In the genomic region with DNA sequence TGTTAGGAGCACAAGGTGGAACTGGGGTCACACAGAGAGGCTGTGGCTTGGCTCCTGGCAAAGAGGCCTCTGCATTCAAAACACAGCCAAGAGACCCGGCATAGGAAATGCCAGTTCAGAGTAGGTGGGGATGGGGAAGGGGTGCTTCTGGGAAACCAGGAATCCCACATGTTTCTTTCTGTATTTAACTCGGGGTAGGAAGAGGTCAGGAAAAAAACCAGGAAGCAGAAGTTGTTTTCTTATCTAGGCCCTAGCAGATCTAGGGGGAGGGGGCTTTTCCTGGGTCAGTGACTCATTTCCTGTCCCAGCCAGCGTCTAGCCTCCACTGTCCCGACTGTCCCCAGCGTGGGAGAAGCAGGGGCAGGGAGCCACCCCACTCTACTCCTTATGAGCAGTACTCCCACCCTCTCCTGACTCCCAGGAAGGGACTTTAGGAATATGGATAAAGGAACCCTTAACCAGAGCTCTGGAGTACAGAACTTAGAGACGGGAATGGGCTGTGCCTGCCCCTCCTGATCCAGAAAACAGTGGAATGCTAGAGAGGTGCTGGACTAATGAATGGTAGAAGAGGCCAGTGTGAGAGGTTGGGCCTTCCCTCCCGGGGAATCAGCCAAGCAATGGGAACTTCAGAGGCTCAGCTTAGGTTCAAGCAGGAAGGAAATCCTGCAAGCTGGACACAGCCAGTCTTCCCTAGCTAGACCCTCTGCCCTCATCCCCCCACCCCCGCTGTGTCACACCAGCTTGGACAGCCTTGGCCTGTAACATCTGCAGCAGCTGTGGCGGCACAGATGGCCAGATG, we compare ENCODE assay signal across 8 cellular contexts. TPM values are rescaled to one million over a fixed set of nuclear protein-coding genes. Genes with fewer than 3 reads are reported as not detected.
DNase-seq lines count a peak whose midpoint lies in the region; ATAC-seq lines count a peak whose summit lies in the region.

No MANE protein-coding gene starts in this region.

- peak; percentile 39 to 60 for ATAC-seq in right cardiac atrium
- no peak for ATAC-seq in HG02678 (IDR thresholded peaks at IDR 0.05; ENCODE audit: unreplicated experiment)

- H3K27ac Mint-ChIP-seq in activated naive CD8-positive, alpha-beta T cell treated with anti-CD3 and anti-CD28 coated beads for 36 hours = peak overlapping the region; percentile 90

- peak overlapping the region; percentile 96 for H3K27ac ChIP-seq in right cardiac atrium (ENCODE audit: low read length)

- intact Hi-C loops in right cardiac atrium (cut with DNase I) = no loop called here

- H3K27me3 ChIP-seq in right cardiac atrium (ENCODE audit: control insufficient read depth, insufficient read depth) (no peaks in the 10 kb centered on the region), skeletal muscle satellite cell (ENCODE audit: control insufficient read depth, insufficient read depth, low read length) (no peaks in the 10 kb centered on the region)

- peak overlapping the region; percentile 83 for H3K9ac ChIP-seq in skeletal muscle satellite cell (ENCODE audit: low read depth, low read length)

- peaks cover 36% of the 10 kb centered on the region for H3K36me3 ChIP-seq in skeletal muscle satellite cell (ENCODE audit: insufficient read depth, low read length)

- no peaks in the 10 kb centered on the region for H3K27me3 Mint-ChIP-seq in activated naive CD8-positive, alpha-beta T cell treated with anti-CD3 and anti-CD28 coated beads for 36 hours

- WGBS in right cardiac atrium = 16% methylated on average over 9 of the region's 9 CpGs

- peak; percentile 82 for DNase-seq in A172 (ENCODE audit: low spot score)
- peak; percentile 64 for DNase-seq in HT-29 (ENCODE audit: low spot score)
- DNase-seq in activated naive CD8-positive, alpha-beta T cell treated with anti-CD3 and anti-CD28 coated beads for 36 hours = no peak
- DNase-seq in right cardiac atrium = peak; percentile 68 to 79 (median 79)
- DNase-seq in pons (ENCODE audit: low spot score) = no peak
- DNase-seq in NCI-H2171 (lab: John Stamatoyannopoulos, UW) = no peak

- H3K4me3 ChIP-seq in right cardiac atrium (ENCODE audit: low read length) = no peak overlapping the region
- H3K4me3 ChIP-seq in skeletal muscle satellite cell (ENCODE audit: low read length) = peak overlapping the region; percentile 58

- H3K9me3 ChIP-seq in right cardiac atrium (ENCODE audit: control insufficient read depth, low read length) (no peaks in the 10 kb centered on the region), skeletal muscle satellite cell (replicated peaks; ENCODE audit: low read length) (no peaks in the 10 kb centered on the region)

- peak overlapping the region; percentile 63 for H3K4me3 Mint-ChIP-seq in activated naive CD8-positive, alpha-beta T cell treated with anti-CD3 and anti-CD28 coated beads for 36 hours

- H3K4me1 ChIP-seq in right cardiac atrium (ENCODE audit: control insufficient read depth, insufficient read depth, low read length) = peaks cover 26% of the 10 kb centered on the region
- peaks cover 71% of the 10 kb centered on the region for H3K4me1 ChIP-seq in skeletal muscle satellite cell (ENCODE audit: control insufficient read depth, insufficient read depth, low read length)

- H3K4me1 Mint-ChIP-seq in activated naive CD8-positive, alpha-beta T cell treated with anti-CD3 and anti-CD28 coated beads for 36 hours = peaks cover 50% of the 10 kb centered on the region

- H3K36me3 Mint-ChIP-seq in activated naive CD8-positive, alpha-beta T cell treated with anti-CD3 and anti-CD28 coated beads for 36 hours = peaks cover 32% of the 10 kb centered on the region

- H3K4me2 ChIP-seq in skeletal muscle satellite cell (ENCODE audit: low read length) = peak overlapping the region; percentile 80

- H3K9me3 Mint-ChIP-seq in activated naive CD8-positive, alpha-beta T cell treated with anti-CD3 and anti-CD28 coated beads for 36 hours = no peaks in the 10 kb centered on the region

RNA-seq across cellular contexts. Expression of a gene that starts 5.7 kb away (rescaled TPM):
- 14.8 and 23.1 TPM in 2 replicates for total RNA-seq in A172 (2014; rRNA removed; shearing (Covaris generic))
- 12.2 and 15.2 TPM in 2 replicates for total RNA-seq in HT-29 (2014; rRNA removed; shearing (Covaris generic))
- 10 to 100 TPM; 26.5 to 27.7 TPM for total RNA-seq in activated naive CD8-positive, alpha-beta T cell treated with anti-CD3 and anti-CD28 coated beads for 36 hours
- 10 to 100 TPM in 1 of 4 donors, 1 to 10 TPM in 3; 8.1 to 15.6 (median 9.1) TPM for total RNA-seq in right cardiac atrium
- polyA plus RNA-seq in right cardiac atrium = 9.7 TPM
- total RNA-seq in skeletal muscle satellite cell (2012; rRNA removed) = 13.1 and 17.2 TPM in 2 replicates

RNA-seq across cellular contexts. Expression of a gene that starts 9.8 kb away (rescaled TPM):
- 77.4 and 117 TPM in 2 replicates for total RNA-seq in A172 (2014; rRNA removed; shearing (Covaris generic))
- 57.5 and 69.0 TPM in 2 replicates for total RNA-seq in HT-29 (2014; rRNA removed; shearing (Covaris generic))
- 100 to 1,000 TPM; 121 to 125 TPM for total RNA-seq in activated naive CD8-positive, alpha-beta T cell treated with anti-CD3 and anti-CD28 coated beads for 36 hours
- 10 to 100 TPM; 25.2 to 34.1 (median 31.0) TPM for total RNA-seq in right cardiac atrium
- 14.4 TPM for polyA plus RNA-seq in right cardiac atrium
- 77.5 and 94.6 TPM in 2 replicates for total RNA-seq in skeletal muscle satellite cell (2012; rRNA removed)

RNA-seq across cellular contexts. Expression of a gene that starts 12.9 kb away (rescaled TPM):
- 69.8 and 102 TPM in 2 replicates for total RNA-seq in A172 (2014; rRNA removed; shearing (Covaris generic))
- total RNA-seq in HT-29 (2014; rRNA removed; shearing (Covaris generic)) = 22.1 and 26.1 TPM in 2 replicates
- total RNA-seq in activated naive CD8-positive, alpha-beta T cell treated with anti-CD3 and anti-CD28 coated beads for 36 hours = 10 to 100 TPM; 83.5 to 89.2 TPM
- 10 to 100 TPM; 25.5 to 31.9 (median 30.0) TPM for total RNA-seq in right cardiac atrium
- 34.5 TPM for polyA plus RNA-seq in right cardiac atrium
- 61.4 and 67.7 TPM in 2 replicates for total RNA-seq in skeletal muscle satellite cell (2012; rRNA removed)

RNA-seq across cellular contexts. Expression of a gene that starts 47.0 kb away (rescaled TPM):
- 0.41 TPM in 1 of 2 replicates, not detected in the other for total RNA-seq in A172 (2014; rRNA removed; shearing (Covaris generic))
- total RNA-seq in HT-29 (2014; rRNA removed; shearing (Covaris generic)) = 0.94 and 1.1 TPM in 2 replicates
- total RNA-seq in activated naive CD8-positive, alpha-beta T cell treated with anti-CD3 and anti-CD28 coated beads for 36 hours = under 1 TPM in 1 of 2 experiments, not detected in 1; 0.10 TPM
- total RNA-seq in right cardiac atrium = under 1 TPM in 3 of 4 donors, not detected in 1; 0.09 to 0.17 (median 0.17) TPM
- polyA plus RNA-seq in right cardiac atrium = 0.07 TPM
- total RNA-seq in skeletal muscle satellite cell (2012; rRNA removed) = 0.22 TPM in 1 of 2 replicates, not detected in the other

RNA-seq across cellular contexts. Expression of a gene that starts 52.8 kb away (rescaled TPM):
- 7.5 and 9.1 TPM in 2 replicates for total RNA-seq in A172 (2014; rRNA removed; shearing (Covaris generic))
- 10.0 and 15.5 TPM in 2 replicates for total RNA-seq in HT-29 (2014; rRNA removed; shearing (Covaris generic))
- 10 to 100 TPM; 26.6 to 27.7 TPM for total RNA-seq in activated naive CD8-positive, alpha-beta T cell treated with anti-CD3 and anti-CD28 coated beads for 36 hours
- total RNA-seq in right cardiac atrium = 10 to 100 TPM; 16.4 to 22.4 (median 17.6) TPM
- polyA plus RNA-seq in right cardiac atrium = 11.7 TPM
- total RNA-seq in skeletal muscle satellite cell (2012; rRNA removed) = 24.5 and 25.3 TPM in 2 replicates

Comparison
In these comparisons a context has a peak if more than half of its experiments do, and no peak if none do; other contexts are left out.
1. DNase-seq: peak in A172 (single experiment), HT-29 (single experiment) and right cardiac atrium (3 of 3); none in activated naive CD8-positive, alpha-beta T cell treated with anti-CD3 and anti-CD28 coated beads for 36 hours (single experiment), pons (single experiment) and NCI-H2171 (single experiment).